ENCODE assay signal across 12 cellular contexts in genomic region chr14:93133476-93133875, GRCh38. TPM values are rescaled to one million over a fixed set of nuclear protein-coding genes. Genes with fewer than 3 reads are reported as not detected.
DNase-seq lines count a peak whose midpoint lies in the region; TF ChIP-seq lines count a peak whose summit lies in the region.
"Had no signal": no experiment of that assay in that cellular context is flagged by ENCODE, and none has a peak within 500 bp of the region (broad histone marks: within the 10 kb centered on the region; RNA-seq: fewer than 3 reads in every experiment).

No MANE protein-coding gene starts in this region.

- H3K36me3 ChIP-seq in PC-9 (ENCODE audit: low read depth) (no peaks in the 10 kb centered on the region), right atrium auricular region (no peaks in the 10 kb centered on the region)
- H3K36me3 ChIP-seq: cardiac muscle cell had no signal

- H3K4me1 ChIP-seq in PC-9 (replicated peaks; ENCODE audit: insufficient read depth) (peaks cover 70% of the 10 kb centered on the region), right atrium auricular region (peaks cover 0 to 7% of the 10 kb centered on the region in 2 donors)

- no peak overlapping the region for H2AFZ ChIP-seq in PC-9

- no peaks in the 10 kb centered on the region for H3K4me1 Mint-ChIP-seq in activated T-cell treated with anti-CD3 and anti-CD28 coated beads, Interleukin-2, amount 50 U/mL, for 24 hours (ENCODE audit: low read depth)
- no peaks in the 10 kb centered on the region for H3K4me1 Mint-ChIP-seq in activated CD4-positive, alpha-beta memory T cell treated with anti-CD3 and anti-CD28 coated beads for 36 hours (ENCODE audit: low read depth)
- H3K4me1 Mint-ChIP-seq: activated CD4-positive, alpha-beta T cell treated with anti-CD3 and anti-CD28 coated beads, Interleukin-2, amount 10 ng/mL, durations not matched to agents 7 days and 5 days had no signal

- no peak overlapping the region for H3K4me3 ChIP-seq in PC-9
- H3K4me3 ChIP-seq in right atrium auricular region = no peak overlapping the region
- H3K4me3 ChIP-seq: cardiac muscle cell had no signal

- no peak overlapping the region for H3K4me3 Mint-ChIP-seq in activated T-cell treated with anti-CD3 and anti-CD28 coated beads, Interleukin-2, amount 50 U/mL, for 24 hours
- no peak overlapping the region for H3K4me3 Mint-ChIP-seq in activated CD4-positive, alpha-beta memory T cell treated with anti-CD3 and anti-CD28 coated beads for 36 hours
- H3K4me3 Mint-ChIP-seq: activated CD4-positive, alpha-beta T cell treated with anti-CD3 and anti-CD28 coated beads, Interleukin-2, amount 10 ng/mL, durations not matched to agents 7 days and 5 days had no signal

- no peaks in the 10 kb centered on the region for H4K20me1 ChIP-seq in PC-9 (ENCODE audit: insufficient read depth)

- intact Hi-C loops in PC-9 (cut with micrococcal nuclease; ENCODE audit: unreplicated experiment) = no loop called here
- intact Hi-C loops in activated CD4-positive, alpha-beta memory T cell treated with anti-CD3 and anti-CD28 coated beads for 36 hours (cut with micrococcal nuclease) = no loop called here

- no peaks in the 10 kb centered on the region for H3K9me3 ChIP-seq in PC-9 (ENCODE audit: insufficient read depth, low read depth)
- no peaks in the 10 kb centered on the region for H3K9me3 ChIP-seq in right atrium auricular region

- no peaks in the 10 kb centered on the region for H3K79me2 ChIP-seq in PC-9 (ENCODE audit: low read depth)

- H3K4me2 ChIP-seq in PC-9 = 0 out of 2 replicates have a peak overlapping the region, but pooled peaks have one; percentile 12

- CTCF ChIA-PET in PC-9 (lab: Charles Lee) = interaction anchor here (0.7 kb wide), 1 partner anchor 178 kb away, joined by 7 read pairs; no protein-coding TSS in a partner anchor
- CTCF ChIA-PET in activated CD4-positive, alpha-beta memory T cell treated with anti-CD3 and anti-CD28 coated beads for 36 hours (lab: Charles Lee) = interaction anchor here (0.8 to 3.6 kb wide), 8 partner anchors 10 to 182 kb away, joined by 3 to 71 read pairs (median 6); partner anchors contain the start of gene ITPK1

- H3F3A ChIP-seq in PC-9 (ENCODE audit: insufficient read depth, low read depth) = peaks cover 42% of the 10 kb centered on the region

- no peaks in the 10 kb centered on the region for H3K36me3 Mint-ChIP-seq in activated T-cell treated with anti-CD3 and anti-CD28 coated beads, Interleukin-2, amount 50 U/mL, for 24 hours (ENCODE audit: low read depth)
- H3K36me3 Mint-ChIP-seq in activated CD4-positive, alpha-beta memory T cell treated with anti-CD3 and anti-CD28 coated beads for 36 hours = no peaks in the 10 kb centered on the region

- no peaks in the 10 kb centered on the region for H3K27me3 Mint-ChIP-seq in activated T-cell treated with anti-CD3 and anti-CD28 coated beads, Interleukin-2, amount 50 U/mL, for 24 hours
- H3K27me3 Mint-ChIP-seq in activated CD4-positive, alpha-beta memory T cell treated with anti-CD3 and anti-CD28 coated beads for 36 hours = no peaks in the 10 kb centered on the region

- H3K9me2 ChIP-seq in PC-9 (ENCODE audit: insufficient read depth) = no peaks in the 10 kb centered on the region

- DNase-seq in GM04504 (ENCODE audit: low read depth) (peak; percentile 70), PC-9 (peak; percentile 12 to 86), fibroblast of gingiva (ENCODE audit: low read depth) (peak; percentile 97), stromal cell of bone marrow (ENCODE audit: low read depth) (peak; percentile 45), GM20000 (ENCODE audit: low spot score) (no peak), right atrium auricular region (ENCODE audit: low spot score) (no peak)
- no peak for DNase-seq in activated T-cell treated with anti-CD3 and anti-CD28 coated beads, Interleukin-2, amount 50 U/mL, for 24 hours
- no peak for DNase-seq in activated CD4-positive, alpha-beta memory T cell treated with anti-CD3 and anti-CD28 coated beads for 36 hours
- DNase-seq: activated CD4-positive, alpha-beta T cell treated with anti-CD3 and anti-CD28 coated beads, Interleukin-2, amount 10 ng/mL, durations not matched to agents 7 days and 5 days; NCI-H146; NCI-H526 treated with DMSO at 0.1 percent for 48 hours had no signal

- BruUV-seq in PC-9 (replicated peaks; lab: Mats Ljungman, UMichigan) = no TSS peak

- H3K27ac Mint-ChIP-seq in activated T-cell treated with anti-CD3 and anti-CD28 coated beads, Interleukin-2, amount 50 U/mL, for 24 hours = no peak overlapping the region
- H3K27ac Mint-ChIP-seq in activated CD4-positive, alpha-beta memory T cell treated with anti-CD3 and anti-CD28 coated beads for 36 hours = no peak overlapping the region
- H3K27ac Mint-ChIP-seq: activated CD4-positive, alpha-beta T cell treated with anti-CD3 and anti-CD28 coated beads, Interleukin-2, amount 10 ng/mL, durations not matched to agents 7 days and 5 days had no signal

- TF ChIP-seq CTCF in PC-9 (conservative IDR thresholded peaks at IDR 0.05) (no peak), GM20000 (IDR thresholded peaks at IDR 0.05; ENCODE audit: extremely low read depth, missing control alignments) (no peak), right atrium auricular region (IDR thresholded peaks at IDR 0.05) (no peak)

- POLR2A ChIA-PET in PC-9 (lab: Charles Lee; ENCODE audit: unreplicated experiment) = no interaction called here
- POLR2A ChIA-PET in activated CD4-positive, alpha-beta memory T cell treated with anti-CD3 and anti-CD28 coated beads for 36 hours (lab: Charles Lee) = no interaction called here

- H3K27me3 ChIP-seq in PC-9 (ENCODE audit: insufficient read depth, low read depth) (no peaks in the 10 kb centered on the region), right atrium auricular region (no peaks in the 10 kb centered on the region)
- H3K27me3 ChIP-seq: cardiac muscle cell had no signal

- no peaks in the 10 kb centered on the region for H3K9me3 Mint-ChIP-seq in activated T-cell treated with anti-CD3 and anti-CD28 coated beads, Interleukin-2, amount 50 U/mL, for 24 hours
- no peaks in the 10 kb centered on the region for H3K9me3 Mint-ChIP-seq in activated CD4-positive, alpha-beta memory T cell treated with anti-CD3 and anti-CD28 coated beads for 36 hours
- H3K9me3 Mint-ChIP-seq: activated CD4-positive, alpha-beta T cell treated with anti-CD3 and anti-CD28 coated beads, Interleukin-2, amount 10 ng/mL, durations not matched to agents 7 days and 5 days had no signal

- H3K27ac ChIP-seq in PC-9 = peak overlapping the region; percentile 8; the same call in 1 of the 2 replicates
- H3K27ac ChIP-seq in right atrium auricular region = no peak overlapping the region
- H3K27ac ChIP-seq: cardiac muscle cell had no signal

RNA-seq across cellular contexts. Expression of gene ITPK1, which starts 17.8 kb away (rescaled TPM):
- total RNA-seq in PC-9 (2021) (87.8 and 88.6 TPM in 2 replicates), right atrium auricular region (10 to 100 TPM; 58.3 to 76.0 TPM)
- 10 to 100 TPM; 28.1 to 35.2 TPM for total RNA-seq in activated CD4-positive, alpha-beta memory T cell treated with anti-CD3 and anti-CD28 coated beads for 36 hours

RNA-seq across cellular contexts. Expression of gene MOAP1, which starts 51.2 kb away (rescaled TPM):
- total RNA-seq in PC-9 (2021) (9.2 and 9.3 TPM in 2 replicates), right atrium auricular region (10 to 100 TPM; 40.1 to 47.1 TPM)
- total RNA-seq in activated CD4-positive, alpha-beta memory T cell treated with anti-CD3 and anti-CD28 coated beads for 36 hours = 10 to 100 TPM; 14.2 to 14.8 TPM

RNA-seq across cellular contexts. Expression of gene LYSET, which starts 51.6 kb away (rescaled TPM):
- total RNA-seq in PC-9 (2021) = 9.5 and 14.3 TPM in 2 replicates
- total RNA-seq in right atrium auricular region = 10 to 100 TPM in 1 of 2 donors, 1 to 10 TPM in 1; 8.3 to 10.0 TPM
- 10 to 100 TPM; 12.0 to 12.4 TPM for total RNA-seq in activated CD4-positive, alpha-beta memory T cell treated with anti-CD3 and anti-CD28 coated beads for 36 hours

Comparison
In these comparisons a context has a peak if more than half of its experiments do, and no peak if none do; other contexts are left out.
1. DNase-seq: peak in GM04504 (single experiment), PC-9 (2 of 2), fibroblast of gingiva (single experiment) and stromal cell of bone marrow (single experiment); none in activated T-cell treated with anti-CD3 and anti-CD28 coated beads, Interleukin-2, amount 50 U/mL, for 24 hours (single experiment), GM20000 (single experiment), right atrium auricular region (single experiment) and activated CD4-positive, alpha-beta memory T cell treated with anti-CD3 and anti-CD28 coated beads for 36 hours (single experiment).